17 cellular contexts compared by ENCODE assay signal in the genomic region with DNA sequence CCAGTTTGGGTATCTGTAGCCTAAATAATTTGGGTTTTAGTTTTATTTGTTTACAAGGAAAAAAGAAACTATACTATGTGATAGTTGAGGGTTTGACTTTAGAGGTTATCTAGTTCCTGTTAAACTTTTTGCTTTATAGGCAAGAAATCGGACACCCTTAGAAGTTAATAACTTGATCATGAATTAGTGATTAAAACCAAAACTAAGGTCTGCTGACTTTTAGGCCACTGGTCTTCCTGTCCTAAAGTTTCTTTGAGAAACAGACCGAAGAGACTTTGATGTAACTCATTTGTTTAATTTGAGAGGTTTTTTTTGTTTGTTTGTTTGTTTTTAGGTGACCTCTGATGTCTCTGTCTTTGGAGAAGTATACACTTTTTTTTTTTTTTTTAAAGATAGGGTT. TPM values are rescaled to one million over a fixed set of nuclear protein-coding genes. Genes with fewer than 3 reads are reported as not detected.
A peak's percentile ranks its signal among the peaks of the same experiment; 100 is the strongest.
DNase-seq lines count a peak whose midpoint lies in the region; ATAC-seq and TF ChIP-seq lines count a peak whose summit lies in the region.
"Had no signal": no experiment of that assay in that cellular context is flagged by ENCODE, and none has a peak within 500 bp of the region (broad histone marks: within the 10 kb centered on the region; RNA-seq: fewer than 3 reads in every experiment).

No MANE protein-coding gene starts in this region.

- H3K4me1 Mint-ChIP-seq in activated naive CD8-positive, alpha-beta T cell (ENCODE audit: low read depth), result peaks cover 24% of the 10 kb centered on the region
- H3K4me1 Mint-ChIP-seq in activated naive CD8-positive, alpha-beta T cell treated with anti-CD3 and anti-CD28 coated beads for 36 hours, result peaks cover 21% of the 10 kb centered on the region

- no peak overlapping the region for H2AFZ ChIP-seq in OCI-LY7 (ENCODE audit: low read length)

- H3K79me2 ChIP-seq in OCI-LY7 (ENCODE audit: insufficient read depth, low read depth, low read length), result peaks cover 89% of the 10 kb centered on the region

- peak; percentile 66 for ATAC-seq in HG02759 (IDR thresholded peaks at IDR 0.05; ENCODE audit: unreplicated experiment)
- ATAC-seq: upper lobe of right lung had no signal

- H3K27ac ChIP-seq in OCI-LY7 (ENCODE audit: low read depth, low read length, poor library complexity, severe bottlenecking), result no peak overlapping the region
- H3K27ac ChIP-seq: upper lobe of right lung had no signal

- H3K4me1 ChIP-seq in OCI-LY7 (ENCODE audit: insufficient read depth, low read length, poor library complexity, severe bottlenecking), result peaks cover 35% of the 10 kb centered on the region
- H3K4me1 ChIP-seq: Peyer's patch had no signal

- in situ Hi-C loops in ACHN (cut with HindIII; ENCODE audit: low pct_ligation_motif_present, low pct_unique_long_range_greater_than_20kb, low sequenced_read_pairs), result no loop called here

- H3K27ac Mint-ChIP-seq in activated naive CD8-positive, alpha-beta T cell, result peak overlapping the region; percentile 22
- no peak overlapping the region for H3K27ac Mint-ChIP-seq in activated naive CD8-positive, alpha-beta T cell treated with anti-CD3 and anti-CD28 coated beads for 36 hours

- H3K36me3 ChIP-seq in OCI-LY7 (ENCODE audit: insufficient read depth, low read length), result peaks cover 43% of the 10 kb centered on the region
- H3K36me3 ChIP-seq in H7 (replicated peaks; ENCODE audit: control insufficient read depth, insufficient read depth, low read length), result no peaks in the 10 kb centered on the region
- H3K36me3 ChIP-seq: Peyer's patch, upper lobe of right lung had no signal

- H3K27me3 Mint-ChIP-seq in activated naive CD8-positive, alpha-beta T cell, result no peaks in the 10 kb centered on the region
- H3K27me3 Mint-ChIP-seq in activated naive CD8-positive, alpha-beta T cell treated with anti-CD3 and anti-CD28 coated beads for 36 hours, result no peaks in the 10 kb centered on the region

- no peaks in the 10 kb centered on the region for H3K27me3 ChIP-seq in H7 (ENCODE audit: control insufficient read depth, insufficient read depth, low read length)
- H3K27me3 ChIP-seq: Peyer's patch, upper lobe of right lung had no signal

- intact Hi-C loops in OCI-LY7 (cut with micrococcal nuclease; ENCODE audit: unreplicated experiment), result no loop called here

- no peaks in the 10 kb centered on the region for H3K9me2 ChIP-seq in OCI-LY7 (ENCODE audit: insufficient read depth, low read length)

- no peak for TF ChIP-seq CTCF in OCI-LY7 (conservative IDR thresholded peaks at IDR 0.05; ENCODE audit: low read length)

- H4K20me1 ChIP-seq in OCI-LY7 (ENCODE audit: insufficient read depth, low read length), result peaks cover 33% of the 10 kb centered on the region; the same call in 1 of the 2 replicates

- H3K4me3 ChIP-seq in OCI-LY7 (ENCODE audit: low read depth, low read length, poor library complexity, severe bottlenecking) (no peak overlapping the region), H7 (ENCODE audit: insufficient read depth, low read depth, low read length) (no peak overlapping the region)
- H3K4me3 ChIP-seq: Peyer's patch, upper lobe of right lung had no signal

- CTCF ChIA-PET in OCI-LY7 (lab: Charles Lee; ENCODE audit: unreplicated experiment), result no interaction called here

- H3K9me3 ChIP-seq in OCI-LY7 (ENCODE audit: low read length), result no peaks in the 10 kb centered on the region
- H3K9me3 ChIP-seq: Peyer's patch, upper lobe of right lung had no signal

- no peak overlapping the region for H3K4me3 Mint-ChIP-seq in activated naive CD8-positive, alpha-beta T cell
- H3K4me3 Mint-ChIP-seq in activated naive CD8-positive, alpha-beta T cell treated with anti-CD3 and anti-CD28 coated beads for 36 hours, result no peak overlapping the region

- POLR2A ChIA-PET in OCI-LY7 (lab: Charles Lee), result no interaction called here

- no peaks in the 10 kb centered on the region for H3K9me3 Mint-ChIP-seq in activated naive CD8-positive, alpha-beta T cell (ENCODE audit: low read depth)
- no peaks in the 10 kb centered on the region for H3K9me3 Mint-ChIP-seq in activated naive CD8-positive, alpha-beta T cell treated with anti-CD3 and anti-CD28 coated beads for 36 hours

- no TSS peak for BruUV-seq in OCI-LY7 (replicated peaks; lab: Mats Ljungman, UMichigan)

- H3K4me2 ChIP-seq in OCI-LY7 (ENCODE audit: low read length), result peak overlapping the region; percentile 11; the same call in 1 of the 2 replicates

- peaks cover 4% of the 10 kb centered on the region for H3K36me3 Mint-ChIP-seq in activated naive CD8-positive, alpha-beta T cell
- peaks cover 20% of the 10 kb centered on the region for H3K36me3 Mint-ChIP-seq in activated naive CD8-positive, alpha-beta T cell treated with anti-CD3 and anti-CD28 coated beads for 36 hours

- no peak for DNase-seq in activated naive CD8-positive, alpha-beta T cell treated with anti-CD3 and anti-CD28 coated beads for 36 hours
- DNase-seq in OCI-LY7 (ENCODE audit: low spot score) (no peak), ACHN (no peak), H7 (no peak), NCI-H2029 treated with DMSO at 0.1 percent for 48 hours (lab: John Stamatoyannopoulos, UW) (no peak), NCI-H748 treated with DMSO at 0.1 percent for 48 hours (lab: John Stamatoyannopoulos, UW) (no peak)
- DNase-seq: activated naive CD4-positive, alpha-beta T cell treated with Interleukin-2 at 50 U/mL for 16 hours; caudate nucleus; NCI-H1048; NCI-H345; Peyer's patch; retina; stimulated activated CD4-positive, alpha-beta T cell treated with anti-CD3 and anti-CD28 coated beads, Interleukin-2, amount 100 ng/mL, for 24 hours; T-helper 2 cell; upper lobe of right lung had no signal

RNA-seq across cellular contexts. Expression of gene PHTF2, which starts 59.7 kb away (rescaled TPM):
- total RNA-seq in activated naive CD8-positive, alpha-beta T cell treated with anti-CD3 and anti-CD28 coated beads for 36 hours, result 10 to 100 TPM; 21.6 to 23.8 TPM
- 26.9 and 29.6 TPM in 2 replicates for total RNA-seq in OCI-LY7 (2014; rRNA removed; shearing (Covaris generic))
- 62.0 and 62.4 TPM in 2 replicates for total RNA-seq in OCI-LY7 (2022)
- 17.3 and 32.5 TPM in 2 replicates for total RNA-seq in H7 (2014; rRNA removed; shearing (Covaris generic))
